1 cellular context compared by ENCODE assay signal in the genomic region with DNA sequence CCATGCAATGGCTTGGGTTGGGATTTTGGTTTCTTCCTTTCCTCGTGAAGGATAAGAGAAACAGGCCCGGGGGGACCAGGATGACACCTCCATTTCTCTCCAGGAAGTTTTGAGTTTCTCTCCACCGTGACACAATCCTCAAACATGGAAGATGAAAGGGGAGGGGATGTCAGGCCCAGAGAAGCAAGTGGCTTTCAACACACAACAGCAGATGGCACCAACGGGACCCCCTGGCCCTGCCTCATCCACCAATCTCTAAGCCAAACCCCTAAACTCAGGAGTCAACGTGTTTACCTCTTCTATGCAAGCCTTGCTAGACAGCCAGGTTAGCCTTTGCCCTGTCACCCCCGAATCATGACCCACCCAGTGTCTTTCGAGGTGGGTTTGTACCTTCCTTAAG.
TF ChIP-seq lines count a peak whose summit lies in the region.

No MANE protein-coding gene starts in this region.

TF ChIP-seq in HepG2, 621 proteins besides CTCF, POLR2A, EP300 and RAD21:
- TF ChIP-seq POLR2G (IDR thresholded peaks at IDR 0.05; ENCODE audit: low read depth, low read length) = peak; percentile 15; the same call in 1 of the 2 replicates
- TF ChIP-seq, protein P1, sequence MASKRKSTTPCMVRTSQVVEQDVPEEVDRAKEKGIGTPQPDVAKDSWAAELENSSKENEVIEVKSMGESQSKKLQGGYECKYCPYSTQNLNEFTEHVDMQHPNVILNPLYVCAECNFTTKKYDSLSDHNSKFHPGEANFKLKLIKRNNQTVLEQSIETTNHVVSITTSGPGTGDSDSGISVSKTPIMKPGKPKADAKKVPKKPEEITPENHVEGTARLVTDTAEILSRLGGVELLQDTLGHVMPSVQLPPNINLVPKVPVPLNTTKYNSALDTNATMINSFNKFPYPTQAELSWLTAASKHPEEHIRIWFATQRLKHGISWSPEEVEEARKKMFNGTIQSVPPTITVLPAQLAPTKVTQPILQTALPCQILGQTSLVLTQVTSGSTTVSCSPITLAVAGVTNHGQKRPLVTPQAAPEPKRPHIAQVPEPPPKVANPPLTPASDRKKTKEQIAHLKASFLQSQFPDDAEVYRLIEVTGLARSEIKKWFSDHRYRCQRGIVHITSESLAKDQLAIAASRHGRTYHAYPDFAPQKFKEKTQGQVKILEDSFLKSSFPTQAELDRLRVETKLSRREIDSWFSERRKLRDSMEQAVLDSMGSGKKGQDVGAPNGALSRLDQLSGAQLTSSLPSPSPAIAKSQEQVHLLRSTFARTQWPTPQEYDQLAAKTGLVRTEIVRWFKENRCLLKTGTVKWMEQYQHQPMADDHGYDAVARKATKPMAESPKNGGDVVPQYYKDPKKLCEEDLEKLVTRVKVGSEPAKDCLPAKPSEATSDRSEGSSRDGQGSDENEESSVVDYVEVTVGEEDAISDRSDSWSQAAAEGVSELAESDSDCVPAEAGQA (IDR thresholded peaks at IDR 0.05; ENCODE audit: low read depth) = no peak
- TF ChIP-seq, protein P1 (CRISPR knock-in tag; IDR thresholded peaks at IDR 0.05; ENCODE audit: borderline replicate concordance) = no peak
- TF ChIP-seq NRL (CRISPR knock-in tag; IDR thresholded peaks at IDR 0.05; ENCODE audit: borderline replicate concordance) = no peak
- no peak for TF ChIP-seq TCF12 (IDR thresholded peaks at IDR 0.05)
- 0 out of 2 replicates have a peak, but pooled peaks have one; percentile 24 for TF ChIP-seq TCF12 (CRISPR knock-in tag; IDR thresholded peaks at IDR 0.05)
- no peak for TF ChIP-seq TEAD3 (CRISPR knock-in tag; optimal IDR thresholded peaks at IDR 0.05; ENCODE audit: borderline replicate concordance)
- TF ChIP-seq, protein P2, sequence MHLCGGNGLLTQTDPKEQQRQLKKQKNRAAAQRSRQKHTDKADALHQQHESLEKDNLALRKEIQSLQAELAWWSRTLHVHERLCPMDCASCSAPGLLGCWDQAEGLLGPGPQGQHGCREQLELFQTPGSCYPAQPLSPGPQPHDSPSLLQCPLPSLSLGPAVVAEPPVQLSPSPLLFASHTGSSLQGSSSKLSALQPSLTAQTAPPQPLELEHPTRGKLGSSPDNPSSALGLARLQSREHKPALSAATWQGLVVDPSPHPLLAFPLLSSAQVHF (CRISPR knock-in tag; IDR thresholded peaks at IDR 0.05) = 0 out of 2 replicates have a peak, but pooled peaks have one; percentile 17
- no peak for TF ChIP-seq EED (CRISPR knock-in tag; IDR thresholded peaks at IDR 0.05)
- TF ChIP-seq, protein P3, sequence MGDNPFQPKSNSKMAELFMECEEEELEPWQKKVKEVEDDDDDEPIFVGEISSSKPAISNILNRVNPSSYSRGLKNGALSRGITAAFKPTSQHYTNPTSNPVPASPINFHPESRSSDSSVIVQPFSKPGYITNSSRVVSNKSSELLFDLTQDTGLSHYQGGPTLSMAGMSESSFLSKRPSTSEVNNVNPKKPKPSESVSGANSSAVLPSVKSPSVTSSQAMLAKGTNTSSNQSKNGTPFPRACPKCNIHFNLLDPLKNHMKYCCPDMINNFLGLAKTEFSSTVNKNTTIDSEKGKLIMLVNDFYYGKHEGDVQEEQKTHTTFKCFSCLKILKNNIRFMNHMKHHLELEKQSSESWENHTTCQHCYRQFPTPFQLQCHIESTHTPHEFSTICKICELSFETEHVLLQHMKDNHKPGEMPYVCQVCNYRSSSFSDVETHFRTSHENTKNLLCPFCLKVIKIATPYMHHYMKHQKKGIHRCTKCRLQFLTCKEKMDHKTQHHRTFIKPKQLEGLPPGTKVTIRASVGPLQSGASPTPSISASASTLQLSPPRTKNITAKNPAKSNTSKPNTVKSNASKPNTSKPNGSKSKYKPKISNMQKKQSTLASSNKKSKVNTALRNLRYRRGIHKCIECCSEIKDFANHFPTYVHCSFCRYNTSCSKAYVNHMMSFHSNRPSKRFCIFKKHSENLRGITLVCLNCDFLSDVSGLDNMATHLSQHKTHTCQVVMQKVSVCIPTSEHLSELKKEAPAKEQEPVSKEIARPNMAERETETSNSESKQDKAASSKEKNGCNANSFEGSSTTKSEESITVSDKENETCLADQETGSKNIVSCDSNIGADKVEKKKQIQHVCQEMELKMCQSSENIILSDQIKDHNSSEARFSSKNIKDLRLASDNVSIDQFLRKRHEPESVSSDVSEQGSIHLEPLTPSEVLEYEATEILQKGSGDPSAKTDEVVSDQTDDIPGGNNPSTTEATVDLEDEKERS (CRISPR knock-in tag; IDR thresholded peaks at IDR 0.05) = no peak
- TF ChIP-seq, protein P4, sequence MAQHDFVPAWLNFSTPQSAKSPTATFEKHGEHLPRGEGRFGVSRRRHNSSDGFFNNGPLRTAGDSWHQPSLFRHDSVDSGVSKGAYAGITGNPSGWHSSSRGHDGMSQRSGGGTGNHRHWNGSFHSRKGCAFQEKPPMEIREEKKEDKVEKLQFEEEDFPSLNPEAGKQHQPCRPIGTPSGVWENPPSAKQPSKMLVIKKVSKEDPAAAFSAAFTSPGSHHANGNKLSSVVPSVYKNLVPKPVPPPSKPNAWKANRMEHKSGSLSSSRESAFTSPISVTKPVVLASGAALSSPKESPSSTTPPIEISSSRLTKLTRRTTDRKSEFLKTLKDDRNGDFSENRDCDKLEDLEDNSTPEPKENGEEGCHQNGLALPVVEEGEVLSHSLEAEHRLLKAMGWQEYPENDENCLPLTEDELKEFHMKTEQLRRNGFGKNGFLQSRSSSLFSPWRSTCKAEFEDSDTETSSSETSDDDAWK (CRISPR knock-in tag; IDR thresholded peaks at IDR 0.05) = no peak
- TF ChIP-seq NFATC3 (CRISPR knock-in tag; IDR thresholded peaks at IDR 0.05) = no peak
TF ChIP-seq in HepG2: peak in this region for 3.
